ENCODE assay signal across 9 cellular contexts in genomic region chr2:54630841-54631497, GRCh38.
A peak's percentile ranks its signal among the peaks of the same experiment; 100 is the strongest.
DNase-seq lines count a peak whose midpoint lies in the region; ATAC-seq, FAIRE-seq and TF ChIP-seq lines count a peak whose summit lies in the region.
"Had no signal": no experiment of that assay in that cellular context is flagged by ENCODE, and none has a peak within 500 bp of the region (broad histone marks: within the 10 kb centered on the region; RNA-seq: fewer than 3 reads in every experiment).

No MANE protein-coding gene starts in this region.

- peak overlapping the region; percentile 71 for H3K27ac Mint-ChIP-seq in stimulated activated memory B cell treated with anti-CD40 and anti-IgM and Interleukin-4, amounts not matched to agents 10 μg/mL and 1 μg/mL and 100 μg/mL, for 72 hours

- TF ChIP-seq RAD21 in K562 (CRISPR knock-in tag; conservative IDR thresholded peaks at IDR 0.05 in 1 of 2, IDR thresholded peaks at IDR 0.05 in 1 of 2), result no peak

- ATAC-seq in PC-3 (no peak), K562 (no peak), right lobe of liver (peak; percentile 21 to 36 (median 22))
- ATAC-seq in stimulated activated memory B cell treated with anti-CD40 and anti-IgM and Interleukin-4, amounts not matched to agents 10 μg/mL and 1 μg/mL and 100 μg/mL, for 72 hours, result no peak

- in situ Hi-C loops in K562 (cut with MboI), result no loop called here

- H4K20me1 ChIP-seq in PC-3 (ENCODE audit: low read length) (0 out of 2 replicates have a peak, but pooled peaks cover 7% of the 10 kb centered on the region), K562 (replicated peaks; ENCODE audit: control insufficient read depth, insufficient read depth, low read length) (no peaks in the 10 kb centered on the region; the same call in 1 of the 2 replicates)

- H3K4me3 ChIP-seq in PC-3 (ENCODE audit: low read length), result no peak overlapping the region
- H3K4me3 ChIP-seq in K562, result no peak overlapping the region
- no peak overlapping the region for H3K4me3 ChIP-seq in right lobe of liver

- no peak for TF ChIP-seq EP300 in K562 (IDR thresholded peaks at IDR 0.05; ENCODE audit: low read length)

- H3K4me1 ChIP-seq in PC-3 (ENCODE audit: insufficient read depth, low read length) (no peaks in the 10 kb centered on the region), K562 (replicated peaks in 1 of 2; ENCODE audit: control insufficient read depth in 2 of 2, insufficient read depth in 2 of 2, low read length in 2 of 2) (peaks cover 0 to 3% of the 10 kb centered on the region in 2 experiments; a peak in 1 of 5 replicates), right lobe of liver (peaks cover 0 to 63% (median 28%) of the 10 kb centered on the region in 4 donors)

- no peak for TF ChIP-seq POLR2A in K562 (conservative IDR thresholded peaks at IDR 0.05)
- TF ChIP-seq POLR2A in right lobe of liver (IDR thresholded peaks at IDR 0.05), result no peak

- H3K27ac ChIP-seq in PC-3 (ENCODE audit: low read length), result no peak overlapping the region
- H3K27ac ChIP-seq in K562 (ENCODE audit: extremely low read depth, low read depth, low read length), result no peak overlapping the region
- peak overlapping the region; percentile 65 to 91 (median 73) for H3K27ac ChIP-seq in right lobe of liver

- H3K79me2 ChIP-seq in PC-3 (ENCODE audit: low read length), result peaks cover 13% of the 10 kb centered on the region; the same call in 1 of the 2 replicates
- H3K79me2 ChIP-seq in K562 (ENCODE audit: control insufficient read depth, insufficient read depth, low read length), result no peaks in the 10 kb centered on the region

- no peaks in the 10 kb centered on the region for H3K27me3 Mint-ChIP-seq in stimulated activated memory B cell treated with anti-CD40 and anti-IgM and Interleukin-4, amounts not matched to agents 10 μg/mL and 1 μg/mL and 100 μg/mL, for 72 hours

- H3K9ac ChIP-seq in PC-3 (ENCODE audit: low read length) (no peak overlapping the region), K562 (ENCODE audit: insufficient read depth in 1 of 2, low read depth in 2 of 2, low read length in 2 of 2) (no peak overlapping the region)

- DNase-seq in PC-3 (no peak), K562 (ENCODE audit: extremely low read depth in 1 of 4, low spot score in 3 of 4) (no peak), right lobe of liver (peak; percentile 68 to 82 (median 69)), NCI-H1092 (lab: John Stamatoyannopoulos, UW) (no peak), UCSD-AML1 (lab: John Stamatoyannopoulos, UW; ENCODE audit: unreplicated experiment) (no peak), AG20443 (ENCODE audit: low spot score) (no peak), RPMI8226 (no peak)
- DNase-seq: NCI-H2171 treated with DMSO at 0.1 percent for 48 hours had no signal

- 91% methylated on average over 28 of the region's 30 CpGs for WGBS in K562 (ENCODE audit: insufficient coverage, low coverage, missing lambda C conversion rate)
- WGBS in right lobe of liver (ENCODE audit: insufficient coverage, low coverage, low lambda C conversion rate, missing lambda C conversion rate), result 48% methylated on average over 18 of the region's 30 CpGs

- CTCF ChIA-PET in PC-3 (lab: Charles Lee) (no interaction called here), K562 (lab: Yijun Ruan, JAX; ENCODE audit: low intra/inter-chr PET ratio) (no interaction called here)

- FAIRE-seq in K562 (lab: Jason Lieb, UNC), result no peak

- H3K36me3 Mint-ChIP-seq in stimulated activated memory B cell treated with anti-CD40 and anti-IgM and Interleukin-4, amounts not matched to agents 10 μg/mL and 1 μg/mL and 100 μg/mL, for 72 hours, result peaks cover 74% of the 10 kb centered on the region

- H3K4me3 Mint-ChIP-seq in stimulated activated memory B cell treated with anti-CD40 and anti-IgM and Interleukin-4, amounts not matched to agents 10 μg/mL and 1 μg/mL and 100 μg/mL, for 72 hours, result no peak overlapping the region

- H3K9me1 ChIP-seq in K562 (ENCODE audit: control insufficient read depth, insufficient read depth, low read length), result no peaks in the 10 kb centered on the region

- H2AFZ ChIP-seq in PC-3 (ENCODE audit: low read length) (no peak overlapping the region), K562 (ENCODE audit: low read depth, low read length) (no peak overlapping the region)

- POLR2A ChIA-PET in PC-3 (lab: Charles Lee; ENCODE audit: unreplicated experiment) (interaction anchor here (0.5 kb wide), 1 partner anchor 8 kb away, joined by 4 read pairs; no protein-coding TSS in a partner anchor), K562 (lab: Yijun Ruan, JAX) (no interaction called here)

- H3K27me3 ChIP-seq in PC-3 (ENCODE audit: low read length) (no peaks in the 10 kb centered on the region), K562 (ENCODE audit: control insufficient read depth in 2 of 2, insufficient read depth in 2 of 2, low read length in 2 of 2) (no peaks in the 10 kb centered on the region), right lobe of liver (no peaks in the 10 kb centered on the region)

- peaks cover 42% of the 10 kb centered on the region for H3K4me1 Mint-ChIP-seq in stimulated activated memory B cell treated with anti-CD40 and anti-IgM and Interleukin-4, amounts not matched to agents 10 μg/mL and 1 μg/mL and 100 μg/mL, for 72 hours

- H3K9me3 ChIP-seq in PC-3 (ENCODE audit: low read length) (no peaks in the 10 kb centered on the region), K562 (replicated peaks; ENCODE audit: control insufficient read depth, insufficient read depth, low read depth, low read length) (no peaks in the 10 kb centered on the region), right lobe of liver (no peaks in the 10 kb centered on the region)

- no peaks in the 10 kb centered on the region for H3F3A ChIP-seq in PC-3 (ENCODE audit: low read length, unreplicated experiment)

- H3K9me2 ChIP-seq in PC-3 (replicated peaks; ENCODE audit: low read length), result no peaks in the 10 kb centered on the region

- BruUV-seq in PC-3 (replicated peaks; lab: Mats Ljungman, UMichigan), result TSS peak; percentile 60
- no TSS peak for BruUV-seq in K562 (replicated peaks; lab: Mats Ljungman, UMichigan)

- intact Hi-C loops in PC-3 (cut with micrococcal nuclease), result no loop called here
- intact Hi-C loops in K562 (cut with micrococcal nuclease), result no loop called here
- intact Hi-C loops in right lobe of liver (cut with DNase I), result no loop called here

- no peaks in the 10 kb centered on the region for H3K9me3 Mint-ChIP-seq in stimulated activated memory B cell treated with anti-CD40 and anti-IgM and Interleukin-4, amounts not matched to agents 10 μg/mL and 1 μg/mL and 100 μg/mL, for 72 hours

- H3K4me2 ChIP-seq in PC-3 (ENCODE audit: low read length), result no peak overlapping the region
- no peak overlapping the region for H3K4me2 ChIP-seq in K562 (ENCODE audit: insufficient read depth, low read length)

- peaks cover 87% of the 10 kb centered on the region for H3K36me3 ChIP-seq in PC-3 (ENCODE audit: low read depth, low read length)
- peaks cover 90% of the 10 kb centered on the region for H3K36me3 ChIP-seq in K562 (ENCODE audit: control insufficient read depth, insufficient read depth, low read length)
- peaks cover 7 to 63% (median 32%) of the 10 kb centered on the region in 4 donors for H3K36me3 ChIP-seq in right lobe of liver

- TF ChIP-seq CTCF in PC-3 (conservative IDR thresholded peaks at IDR 0.05; ENCODE audit: low read depth, low read length) (no peak), K562 (IDR thresholded peaks at IDR 0.05 in 2 of 3, conservative IDR thresholded peaks at IDR 0.05 in 1 of 3; ENCODE audit: insufficient read depth in 2 of 3, low read depth in 1 of 3, low read length in 3 of 3) (no peak), right lobe of liver (IDR thresholded peaks at IDR 0.05) (no peak)

TF ChIP-seq in K562, 482 proteins besides CTCF, POLR2A, EP300 and RAD21:
- peak; percentile 36; the same call in 1 of the 2 replicates for TF ChIP-seq POLR2G (IDR thresholded peaks at IDR 0.05; ENCODE audit: low read depth, low read length)
- TF ChIP-seq DACH1 (IDR thresholded peaks at IDR 0.05; ENCODE audit: partially characterized antibody), result no peak

Comparison
In these comparisons a context has a peak if more than half of its experiments do, and no peak if none do; other contexts are left out.
1. ATAC-seq: peak in right lobe of liver (4 of 4); none in PC-3 (single experiment), K562 (single experiment) and stimulated activated memory B cell treated with anti-CD40 and anti-IgM and Interleukin-4, amounts not matched to agents 10 μg/mL and 1 μg/mL and 100 μg/mL, for 72 hours (single experiment).
2. DNase-seq: peak in right lobe of liver (3 of 3); none in PC-3 (single experiment), K562 (0 of 4), NCI-H1092 (single experiment), UCSD-AML1 (single experiment), AG20443 (single experiment) and RPMI8226 (single experiment).
3. H3K27ac ChIP-seq: peak in right lobe of liver (3 of 3); none in PC-3 (single experiment) and K562 (single experiment).